In genomic region chr19:37855098-37855497, GRCh38 we compare ENCODE assay signal across 10 cellular contexts. TPM values are rescaled to one million over a fixed set of nuclear protein-coding genes. Genes with fewer than 3 reads are reported as not detected.
DNase-seq lines count a peak whose midpoint lies in the region; ATAC-seq and TF ChIP-seq lines count a peak whose summit lies in the region.
"Had no signal": no experiment of that assay in that cellular context is flagged by ENCODE, and none has a peak within 500 bp of the region (broad histone marks: within the 10 kb centered on the region; RNA-seq: fewer than 3 reads in every experiment).

No MANE protein-coding gene starts in this region.

- no peaks in the 10 kb centered on the region for H3K4me1 Mint-ChIP-seq in IgD-negative memory B cell
- H3K4me1 Mint-ChIP-seq in chondrocyte (ENCODE audit: low read depth): no peaks in the 10 kb centered on the region
- no peaks in the 10 kb centered on the region for H3K4me1 Mint-ChIP-seq in osteocyte (ENCODE audit: unreplicated experiment)
- peaks cover 11% of the 10 kb centered on the region for H3K4me1 Mint-ChIP-seq in nephron progenitor cell

- H3K9me3 Mint-ChIP-seq in IgD-negative memory B cell: no peaks in the 10 kb centered on the region
- H3K9me3 Mint-ChIP-seq in chondrocyte (ENCODE audit: low read depth): no peaks in the 10 kb centered on the region
- no peaks in the 10 kb centered on the region for H3K9me3 Mint-ChIP-seq in osteocyte (ENCODE audit: unreplicated experiment)
- H3K9me3 Mint-ChIP-seq in nephron progenitor cell: peaks cover 14% of the 10 kb centered on the region

- no peaks in the 10 kb centered on the region for H3K9me3 ChIP-seq in mucosa of descending colon
- H3K9me3 ChIP-seq: uterus had no signal

- H3K27ac Mint-ChIP-seq in IgD-negative memory B cell: peak overlapping the region in 1 of 3 donors; percentile 82
- H3K27ac Mint-ChIP-seq in chondrocyte (ENCODE audit: unreplicated experiment): no peak overlapping the region
- H3K27ac Mint-ChIP-seq in osteocyte (ENCODE audit: unreplicated experiment): no peak overlapping the region
- no peak overlapping the region for H3K27ac Mint-ChIP-seq in nephron progenitor cell

- TF ChIP-seq CTCF in AG04449 (IDR thresholded peaks at IDR 0.05; ENCODE audit: insufficient read depth, low read length, missing control alignments): no peak
- TF ChIP-seq CTCF in coronary artery (IDR thresholded peaks at IDR 0.05): no peak
- TF ChIP-seq CTCF in mucosa of descending colon (IDR thresholded peaks at IDR 0.05): no peak
- no peak for TF ChIP-seq CTCF in chondrocyte (IDR thresholded peaks at IDR 0.05)
- no peak for TF ChIP-seq CTCF in osteocyte (IDR thresholded peaks at IDR 0.05)
- TF ChIP-seq CTCF in nephron progenitor cell (IDR thresholded peaks at IDR 0.05): no peak

- POLR2A ChIA-PET in AG04449 (lab: Yijun Ruan, JAX): no interaction called here

- peak; percentile 10 for ATAC-seq in mucosa of descending colon

- peak overlapping the region; percentile 25 for H3K4me3 ChIP-seq in AG04449 (ENCODE audit: low read depth, low read length)
- peak overlapping the region; percentile 14 for H3K4me3 ChIP-seq in coronary artery
- no peak overlapping the region for H3K4me3 ChIP-seq in mucosa of descending colon
- H3K4me3 ChIP-seq: ovary, uterus had no signal

- H3K4me3 Mint-ChIP-seq in IgD-negative memory B cell: peak overlapping the region in 3 of 4 donors; percentile 39 to 76 (median 57)
- no peak overlapping the region for H3K4me3 Mint-ChIP-seq in chondrocyte (ENCODE audit: unreplicated experiment)
- H3K4me3 Mint-ChIP-seq in osteocyte (ENCODE audit: unreplicated experiment): no peak overlapping the region
- no peak overlapping the region for H3K4me3 Mint-ChIP-seq in nephron progenitor cell

- H3K4me1 ChIP-seq in mucosa of descending colon (ENCODE audit: low read depth): no peaks in the 10 kb centered on the region
- H3K4me1 ChIP-seq: uterus had no signal

- CTCF ChIA-PET in AG04449 (lab: Yijun Ruan, JAX): no interaction called here

- H3K36me3 ChIP-seq in mucosa of descending colon (ENCODE audit: low read depth): no peaks in the 10 kb centered on the region
- H3K36me3 ChIP-seq: ovary, uterus had no signal

- no peaks in the 10 kb centered on the region for H3K36me3 Mint-ChIP-seq in IgD-negative memory B cell
- no peaks in the 10 kb centered on the region for H3K36me3 Mint-ChIP-seq in chondrocyte (ENCODE audit: low read depth)
- no peaks in the 10 kb centered on the region for H3K36me3 Mint-ChIP-seq in osteocyte (ENCODE audit: unreplicated experiment)
- H3K36me3 Mint-ChIP-seq in nephron progenitor cell (ENCODE audit: low read depth): no peaks in the 10 kb centered on the region

- H3K27ac ChIP-seq in coronary artery: no peak overlapping the region
- H3K27ac ChIP-seq: ovary, uterus had no signal

- H3K27me3 Mint-ChIP-seq in IgD-negative memory B cell (peaks cover 5% of the 10 kb centered on the region), chondrocyte (ENCODE audit: low read depth) (no peaks in the 10 kb centered on the region), osteocyte (ENCODE audit: unreplicated experiment) (no peaks in the 10 kb centered on the region), nephron progenitor cell (ENCODE audit: low read depth, poor library complexity) (peaks cover 13% of the 10 kb centered on the region)

- DNase-seq in AG04449 (ENCODE audit: low read depth, low spot score) (no peak), coronary artery (ENCODE audit: low spot score) (no peak), mucosa of descending colon (peak; percentile 5 to 63 (median 50)), chondrocyte (ENCODE audit: low spot score) (no peak), osteocyte (ENCODE audit: extremely low spot score, unreplicated experiment) (no peak), SIG-M5 treated with dmso at 0.1 percent for 504 hours (lab: John Stamatoyannopoulos, UW; ENCODE audit: unreplicated experiment) (no peak), nephron progenitor cell (no peak)
- DNase-seq: uterus had no signal

- intact Hi-C loops in mucosa of descending colon (cut with DNase I, micrococcal nuclease): no loop called here

RNA-seq across cellular contexts. Expression of gene WDR87, which starts 51.3 kb away (rescaled TPM):
- not detected for polyA plus RNA-seq in IgD-negative memory B cell
- total RNA-seq in mucosa of descending colon (not detected), chondrocyte (not detected in 3 replicates), osteocyte (not detected in 2 replicates)
- total RNA-seq: ovary, uterus had no signal
- polyA plus RNA-seq: ovary had no signal

RNA-seq across cellular contexts. Expression of gene SIPA1L3, which starts 51.9 kb away (rescaled TPM):
- polyA plus RNA-seq in IgD-negative memory B cell: 13.6 TPM
- 100 to 1,000 TPM in 2 of 3 donors, 10 to 100 TPM in 1; 93.6 to 173 (median 144) TPM for total RNA-seq in mucosa of descending colon
- total RNA-seq in chondrocyte: 17.5 to 23.8 TPM (median 22.7 TPM) in 3 replicates
- total RNA-seq in osteocyte: 27.1 and 33.8 TPM in 2 replicates

Comparison
In these comparisons a context has a peak if more than half of its experiments do, and no peak if none do; other contexts are left out.
1. DNase-seq: peak in mucosa of descending colon (3 of 3); none in AG04449 (single experiment), coronary artery (single experiment), chondrocyte (single experiment), osteocyte (single experiment), SIG-M5 treated with dmso at 0.1 percent for 504 hours (single experiment) and nephron progenitor cell (single experiment).
2. H3K4me3 Mint-ChIP-seq: peak in IgD-negative memory B cell (3 of 4); none in chondrocyte (single experiment), osteocyte (single experiment) and nephron progenitor cell (single experiment).